Comparison of ENCODE assay signal across 1 cellular context in genomic region chr11:12240669-12241068, GRCh38.
TF ChIP-seq lines count a peak whose summit lies in the region.

No MANE protein-coding gene starts in this region.

TF ChIP-seq in HepG2, 621 proteins besides CTCF, POLR2A, EP300 and RAD21 (continued from another document):
- TF ChIP-seq ZBTB40 (IDR thresholded peaks at IDR 0.05) (no peak), ZBTB40 (CRISPR knock-in tag; IDR thresholded peaks at IDR 0.05) (no peak), IRX3 (CRISPR knock-in tag; IDR thresholded peaks at IDR 0.05; ENCODE audit: borderline replicate concordance, low read depth) (no peak), CHD2 (IDR thresholded peaks at IDR 0.05; ENCODE audit: low read depth, low read length) (no peak), ZMAT3 (CRISPR knock-in tag; conservative IDR thresholded peaks at IDR 0.05) (no peak), ZNF574 (CRISPR knock-in tag; IDR thresholded peaks at IDR 0.05) (no peak), PHF8 (CRISPR knock-in tag; IDR thresholded peaks at IDR 0.05) (no peak), KLF6 (CRISPR knock-in tag; IDR thresholded peaks at IDR 0.05) (no peak), POLR2G (IDR thresholded peaks at IDR 0.05; ENCODE audit: low read depth, low read length) (no peak), NFKBIZ (CRISPR knock-in tag; IDR thresholded peaks at IDR 0.05) (no peak), SPEN (CRISPR knock-in tag; IDR thresholded peaks at IDR 0.05; ENCODE audit: low read depth) (no peak), ZNF879 (CRISPR knock-in tag; IDR thresholded peaks at IDR 0.05) (no peak), ZNF790 (CRISPR knock-in tag; IDR thresholded peaks at IDR 0.05; ENCODE audit: borderline replicate concordance) (no peak)
- TF ChIP-seq, protein P1, sequence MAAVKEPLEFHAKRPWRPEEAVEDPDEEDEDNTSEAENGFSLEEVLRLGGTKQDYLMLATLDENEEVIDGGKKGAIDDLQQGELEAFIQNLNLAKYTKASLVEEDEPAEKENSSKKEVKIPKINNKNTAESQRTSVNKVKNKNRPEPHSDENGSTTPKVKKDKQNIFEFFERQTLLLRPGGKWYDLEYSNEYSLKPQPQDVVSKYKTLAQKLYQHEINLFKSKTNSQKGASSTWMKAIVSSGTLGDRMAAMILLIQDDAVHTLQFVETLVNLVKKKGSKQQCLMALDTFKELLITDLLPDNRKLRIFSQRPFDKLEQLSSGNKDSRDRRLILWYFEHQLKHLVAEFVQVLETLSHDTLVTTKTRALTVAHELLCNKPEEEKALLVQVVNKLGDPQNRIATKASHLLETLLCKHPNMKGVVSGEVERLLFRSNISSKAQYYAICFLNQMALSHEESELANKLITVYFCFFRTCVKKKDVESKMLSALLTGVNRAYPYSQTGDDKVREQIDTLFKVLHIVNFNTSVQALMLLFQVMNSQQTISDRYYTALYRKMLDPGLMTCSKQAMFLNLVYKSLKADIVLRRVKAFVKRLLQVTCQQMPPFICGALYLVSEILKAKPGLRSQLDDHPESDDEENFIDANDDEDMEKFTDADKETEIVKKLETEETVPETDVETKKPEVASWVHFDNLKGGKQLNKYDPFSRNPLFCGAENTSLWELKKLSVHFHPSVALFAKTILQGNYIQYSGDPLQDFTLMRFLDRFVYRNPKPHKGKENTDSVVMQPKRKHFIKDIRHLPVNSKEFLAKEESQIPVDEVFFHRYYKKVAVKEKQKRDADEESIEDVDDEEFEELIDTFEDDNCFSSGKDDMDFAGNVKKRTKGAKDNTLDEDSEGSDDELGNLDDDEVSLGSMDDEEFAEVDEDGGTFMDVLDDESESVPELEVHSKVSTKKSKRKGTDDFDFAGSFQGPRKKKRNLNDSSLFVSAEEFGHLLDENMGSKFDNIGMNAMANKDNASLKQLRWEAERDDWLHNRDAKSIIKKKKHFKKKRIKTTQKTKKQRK (IDR thresholded peaks at IDR 0.05; ENCODE audit: low read length) = no peak
- TF ChIP-seq, protein P2, sequence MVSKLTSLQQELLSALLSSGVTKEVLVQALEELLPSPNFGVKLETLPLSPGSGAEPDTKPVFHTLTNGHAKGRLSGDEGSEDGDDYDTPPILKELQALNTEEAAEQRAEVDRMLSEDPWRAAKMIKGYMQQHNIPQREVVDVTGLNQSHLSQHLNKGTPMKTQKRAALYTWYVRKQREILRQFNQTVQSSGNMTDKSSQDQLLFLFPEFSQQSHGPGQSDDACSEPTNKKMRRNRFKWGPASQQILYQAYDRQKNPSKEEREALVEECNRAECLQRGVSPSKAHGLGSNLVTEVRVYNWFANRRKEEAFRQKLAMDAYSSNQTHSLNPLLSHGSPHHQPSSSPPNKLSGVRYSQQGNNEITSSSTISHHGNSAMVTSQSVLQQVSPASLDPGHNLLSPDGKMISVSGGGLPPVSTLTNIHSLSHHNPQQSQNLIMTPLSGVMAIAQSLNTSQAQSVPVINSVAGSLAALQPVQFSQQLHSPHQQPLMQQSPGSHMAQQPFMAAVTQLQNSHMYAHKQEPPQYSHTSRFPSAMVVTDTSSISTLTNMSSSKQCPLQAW (CRISPR knock-in tag; IDR thresholded peaks at IDR 0.05) = no peak
- TF ChIP-seq, protein P3, sequence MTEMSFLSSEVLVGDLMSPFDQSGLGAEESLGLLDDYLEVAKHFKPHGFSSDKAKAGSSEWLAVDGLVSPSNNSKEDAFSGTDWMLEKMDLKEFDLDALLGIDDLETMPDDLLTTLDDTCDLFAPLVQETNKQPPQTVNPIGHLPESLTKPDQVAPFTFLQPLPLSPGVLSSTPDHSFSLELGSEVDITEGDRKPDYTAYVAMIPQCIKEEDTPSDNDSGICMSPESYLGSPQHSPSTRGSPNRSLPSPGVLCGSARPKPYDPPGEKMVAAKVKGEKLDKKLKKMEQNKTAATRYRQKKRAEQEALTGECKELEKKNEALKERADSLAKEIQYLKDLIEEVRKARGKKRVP (CRISPR knock-in tag; IDR thresholded peaks at IDR 0.05) = no peak
TF ChIP-seq in HepG2: peak in this region for 0.
